ENCODE assay signal across 8 cellular contexts in genomic region chrX:18401848-18402213, GRCh38.
"Had no signal": no experiment of that assay in that cellular context is flagged by ENCODE, and none has a peak within 500 bp of the region (broad histone marks: within the 10 kb centered on the region; RNA-seq: fewer than 3 reads in every experiment).

No MANE protein-coding gene starts in this region.

- H3K4me3 Mint-ChIP-seq: HFFc6 had no signal

- H3K4me3 ChIP-seq: GM23248, HAP-1 had no signal

- H3K27ac Mint-ChIP-seq: HFFc6 had no signal

- DNase-seq: GM23248, GOT3, H7, HFFc6, IMR-90 had no signal

- H3K4me1 ChIP-seq: HAP-1 had no signal

- H3K27ac ChIP-seq: GM23248, HL-60 had no signal

- ATAC-seq: HCT116 had no signal

- H3K9me3 Mint-ChIP-seq: HFFc6 had no signal

- H3K9me3 ChIP-seq: HAP-1 had no signal

- H3K36me3 ChIP-seq: HAP-1 had no signal

- H2AFZ ChIP-seq: GM23248 had no signal

- H3K9ac ChIP-seq: GM23248 had no signal
